In genomic region chr1:156082111-156083091, GRCh38 we compare ENCODE assay signal across 8 cellular contexts. TPM values are rescaled to one million over a fixed set of nuclear protein-coding genes. Genes with fewer than 3 reads are reported as not detected.
DNase-seq lines count a peak whose midpoint lies in the region; ATAC-seq and TF ChIP-seq lines count a peak whose summit lies in the region.

MEX3A (minus strand) TSS chr1:156082465; CDS start chr1:156081998, 467 bp downstream.

- H3K4me1 Mint-ChIP-seq in mesothelial cell of epicardium, result peaks cover 66% of the 10 kb centered on the region

- DNase-seq in DMS 273 treated with DMSO at 0.1 percent for 48 hours (lab: John Stamatoyannopoulos, UW) (peak; percentile 16), HUDEP-2 (lab: John Stamatoyannopoulos, UW; ENCODE audit: unreplicated experiment in 76 of 76) (peak in 46 of 76 experiments; percentile 3 to 65 (median 35)), NOMO-1 treated with DMSO at 0.1 percent for 48 hours (lab: John Stamatoyannopoulos, UW; ENCODE audit: unreplicated experiment) (peak; percentile 24), activated T-cell treated with anti-CD3 and anti-CD28 coated beads for 1 hour (ENCODE audit: low read depth) (peak; percentile 54), epithelial cell of esophagus (ENCODE audit: low read depth) (peak; percentile 62), mesothelial cell of epicardium (ENCODE audit: low spot score in 2 of 2, unreplicated experiment in 2 of 2) (peak; percentile 83 to 93)
- DNase-seq in stimulated activated naive CD4-positive, alpha-beta T cell (lab: John Stamatoyannopoulos, UW), result peak in 5 of 6 experiments; percentile 25 to 59 (median 52)

- TF ChIP-seq CTCF in epithelial cell of esophagus (IDR thresholded peaks at IDR 0.05; ENCODE audit: insufficient read depth, low read depth, low read length, missing control alignments), result no peak
- TF ChIP-seq CTCF in mesothelial cell of epicardium (IDR thresholded peaks at IDR 0.05; ENCODE audit: unreplicated experiment), result no peak

- H3K9me3 Mint-ChIP-seq in mesothelial cell of epicardium, result no peaks in the 10 kb centered on the region

- no peak for ATAC-seq in GM21423 (IDR thresholded peaks at IDR 0.05; ENCODE audit: unreplicated experiment)

- H3K27ac Mint-ChIP-seq in mesothelial cell of epicardium, result peak within 1 kb of the TSS; percentile 98

- peaks cover 8% of the 10 kb centered on the region for H3K36me3 Mint-ChIP-seq in mesothelial cell of epicardium

- H3K27me3 Mint-ChIP-seq in mesothelial cell of epicardium (ENCODE audit: low read depth), result no peaks in the 10 kb centered on the region

- peak within 1 kb of the TSS; percentile 59 for H3K4me3 ChIP-seq in epithelial cell of esophagus (ENCODE audit: low read length)

- H3K4me3 Mint-ChIP-seq in mesothelial cell of epicardium, result peak within 1 kb of the TSS; percentile 98

RNA-seq across cellular contexts. Expression of gene MEX3A, which starts in this region (rescaled TPM):
- 107 to 112 TPM (median 112 TPM) in 3 replicates for total RNA-seq in mesothelial cell of epicardium

Comparison
In these comparisons a context has a peak if more than half of its experiments do, and no peak if none do; other contexts are left out.
1. DNase-seq: peak in every context shown above with its lines; median percentile 88 in mesothelial cell of epicardium; 62 in epithelial cell of esophagus; 54 in activated T-cell treated with anti-CD3 and anti-CD28 coated beads for 1 hour; 52 in stimulated activated naive CD4-positive, alpha-beta T cell; 35 in HUDEP-2; 24 in NOMO-1 treated with DMSO at 0.1 percent for 48 hours; 16 in DMS 273 treated with DMSO at 0.1 percent for 48 hours.